8 cellular contexts compared by ENCODE assay signal in genomic region chr16:25066747-25067631, GRCh38. TPM values are rescaled to one million over a fixed set of nuclear protein-coding genes. Genes with fewer than 3 reads are reported as not detected.
DNase-seq lines count a peak whose midpoint lies in the region; ATAC-seq and TF ChIP-seq lines count a peak whose summit lies in the region.

No MANE protein-coding gene starts in this region.

- peaks cover 3% of the 10 kb centered on the region for H3K9me3 Mint-ChIP-seq in neural progenitor cell

- no peaks in the 10 kb centered on the region for H3F3A ChIP-seq in neural progenitor cell (ENCODE audit: low read depth)

- H3K4me3 Mint-ChIP-seq in neural progenitor cell, result peak overlapping the region; percentile 89

- H3K27ac Mint-ChIP-seq in neural progenitor cell, result peak overlapping the region; percentile 15

- TF ChIP-seq CTCF in neural progenitor cell (IDR thresholded peaks at IDR 0.05), result peak; percentile 6

- H3K27ac ChIP-seq in SJCRH30 (peak overlapping the region; percentile 40; the same call in 1 of the 2 replicates), neural progenitor cell (no peak overlapping the region), stomach smooth muscle (ENCODE audit: low read length) (peak overlapping the region; percentile 82)

- no peak for TF ChIP-seq EP300 in Ishikawa (IDR thresholded peaks at IDR 0.05; ENCODE audit: borderline replicate concordance)

- H3K4me3 ChIP-seq in SJCRH30 (peak overlapping the region; percentile 66), neural progenitor cell (peak overlapping the region; percentile 75), stomach smooth muscle (ENCODE audit: low read length in 2 of 2) (peak overlapping the region; percentile 95 to 99)

- H3K36me3 ChIP-seq in SJCRH30 (no peaks in the 10 kb centered on the region), neural progenitor cell (no peaks in the 10 kb centered on the region), stomach smooth muscle (ENCODE audit: control insufficient read depth in 2 of 2, insufficient read depth in 2 of 2, low read length in 2 of 2) (peaks cover 0 to 2% of the 10 kb centered on the region in 2 donors)

- DNase-seq in DMS114 treated with DMSO at 0.1 percent for 48 hours (lab: John Stamatoyannopoulos, UW; ENCODE audit: unreplicated experiment) (peak; percentile 28), SJCRH30 (peak; percentile 53 to 64), foreskin melanocyte (peak; percentile 40), neural progenitor cell (ENCODE audit: low spot score) (peak; percentile 93)
- peak; percentile 31 to 76 (median 51) for DNase-seq in activated naive CD4-positive, alpha-beta T cell (lab: John Stamatoyannopoulos, UW)

- peak overlapping the region; percentile 84 for H3K4me2 ChIP-seq in neural progenitor cell

- peaks cover 3% of the 10 kb centered on the region for H3K36me3 Mint-ChIP-seq in neural progenitor cell

- H4K20me1 ChIP-seq in neural progenitor cell (ENCODE audit: low read depth), result no peaks in the 10 kb centered on the region

- H3K9ac ChIP-seq in neural progenitor cell (no peak overlapping the region), stomach smooth muscle (ENCODE audit: low read length in 2 of 2) (peak overlapping the region; percentile 95 to 97)

- H3K4me1 ChIP-seq in SJCRH30 (peaks cover 13% of the 10 kb centered on the region), neural progenitor cell (no peaks in the 10 kb centered on the region), stomach smooth muscle (ENCODE audit: control insufficient read depth, insufficient read depth, low read length) (peaks cover 17% of the 10 kb centered on the region)

- peak; percentile 80 for ATAC-seq in GM21528 (IDR thresholded peaks at IDR 0.05; ENCODE audit: low FRiP score, unreplicated experiment)

- H3K9me3 ChIP-seq in SJCRH30 (replicated peaks) (no peaks in the 10 kb centered on the region), neural progenitor cell (ENCODE audit: low read depth) (no peaks in the 10 kb centered on the region), stomach smooth muscle (ENCODE audit: control insufficient read depth in 2 of 2, low read length in 2 of 2) (no peaks in the 10 kb centered on the region)

- H3K4me1 Mint-ChIP-seq in neural progenitor cell, result peaks cover 7% of the 10 kb centered on the region

- H3K79me2 ChIP-seq in neural progenitor cell (ENCODE audit: low read depth), result no peaks in the 10 kb centered on the region

- peak overlapping the region; percentile 75 for H2AFZ ChIP-seq in neural progenitor cell (replicated peaks)

- peaks cover 9% of the 10 kb centered on the region for H3K27me3 Mint-ChIP-seq in neural progenitor cell (ENCODE audit: insufficient read depth, low read depth)

- TF ChIP-seq RAD21 in Ishikawa (IDR thresholded peaks at IDR 0.05; ENCODE audit: low read depth), result no peak

- no peaks in the 10 kb centered on the region for H3K27me3 ChIP-seq in SJCRH30
- peaks cover 51% of the 10 kb centered on the region for H3K27me3 ChIP-seq in neural progenitor cell
- no peaks in the 10 kb centered on the region for H3K27me3 ChIP-seq in stomach smooth muscle (ENCODE audit: control insufficient read depth in 1 of 2, insufficient read depth in 2 of 2, low read length in 2 of 2)

TF ChIP-seq in Ishikawa, 13 proteins besides CTCF, POLR2A, EP300 and RAD21:
- TF ChIP-seq REST (IDR thresholded peaks at IDR 0.05; ENCODE audit: low read depth) (no peak), FOXM1 (IDR thresholded peaks at IDR 0.05; ENCODE audit: borderline replicate concordance, low read depth) (no peak), ZBTB7A (IDR thresholded peaks at IDR 0.05; ENCODE audit: low read depth) (peak; percentile 92), NFIC (IDR thresholded peaks at IDR 0.05) (no peak), TAF1 (IDR thresholded peaks at IDR 0.05; ENCODE audit: low read depth) (peak; percentile 60; the same call in 1 of the 2 replicates), EGR1 (IDR thresholded peaks at IDR 0.05) (0 out of 2 replicates have a peak, but pooled peaks have one; percentile 27)

RNA-seq across cellular contexts. Expression of gene LCMT1, which starts 44.6 kb away (rescaled TPM):
- total RNA-seq in SJCRH30 (2014; rRNA removed; shearing (Covaris generic)), result 31.7 and 34.7 TPM in 2 replicates
- 69.0 and 73.4 TPM in 2 replicates for total RNA-seq in neural progenitor cell (ENCODE audit: low replicate concordance)

RNA-seq across cellular contexts. Expression of gene ARHGAP17, which starts 51.8 kb away (rescaled TPM):
- total RNA-seq in SJCRH30 (2014; rRNA removed; shearing (Covaris generic)), result 24.6 and 25.0 TPM in 2 replicates
- total RNA-seq in neural progenitor cell (ENCODE audit: low replicate concordance), result 33.1 and 53.9 TPM in 2 replicates

Comparison
In these comparisons a context has a peak if more than half of its experiments do, and no peak if none do; other contexts are left out.
1. DNase-seq: peak in every context shown above with its lines; median percentile 93 in neural progenitor cell; 58 in SJCRH30; 51 in activated naive CD4-positive, alpha-beta T cell; 40 in foreskin melanocyte; 28 in DMS114 treated with DMSO at 0.1 percent for 48 hours.